In the genomic region with DNA sequence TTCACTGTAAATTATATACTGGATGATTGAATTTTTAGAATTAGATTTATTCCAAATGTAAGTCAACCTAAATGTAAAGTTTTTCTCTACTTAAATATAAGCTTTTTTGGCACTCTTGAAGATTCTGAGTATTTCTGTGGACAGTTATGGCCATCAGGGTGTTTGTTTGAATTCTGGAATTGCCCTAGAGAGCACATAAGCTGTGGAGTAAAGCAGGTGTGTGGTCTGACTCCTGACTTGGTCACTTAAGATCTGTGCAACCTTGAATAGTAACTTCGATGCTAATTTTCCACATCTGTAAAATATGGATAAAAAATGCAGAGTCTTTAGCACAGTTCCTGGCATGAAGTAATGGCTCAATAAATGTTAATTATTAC, we compare ENCODE assay signal across 29 cellular contexts.
DNase-seq lines count a peak whose midpoint lies in the region; ATAC-seq and TF ChIP-seq lines count a peak whose summit lies in the region.
"Had no signal": no experiment of that assay in that cellular context is flagged by ENCODE, and none has a peak within 500 bp of the region (broad histone marks: within the 10 kb centered on the region; RNA-seq: fewer than 3 reads in every experiment).

No MANE protein-coding gene starts in this region.

- 0 out of 2 replicates have a peak overlapping the region, but pooled peaks have one; percentile 27 for H3K4me2 ChIP-seq in GM23338
- H3K4me2 ChIP-seq: A549 had no signal

- CTCF ChIA-PET in CD8-positive, alpha-beta T cell (lab: Charles Lee), result interaction anchor here (1.1 kb wide), 1 partner anchor 483 kb away, joined by 3 read pairs; no protein-coding TSS in a partner anchor

- ATAC-seq in CD4-positive, CD25-positive, alpha-beta regulatory T cell (ENCODE audit: low read depth in 2 of 2), result no peak
- ATAC-seq in GM18907 (IDR thresholded peaks at IDR 0.05; ENCODE audit: unreplicated experiment), result peak; percentile 32
- ATAC-seq in GM23338, result no peak
- ATAC-seq in HG03095 (IDR thresholded peaks at IDR 0.05; ENCODE audit: unreplicated experiment), result peak; percentile 24
- ATAC-seq in CD8-positive, alpha-beta T cell, result no peak
- ATAC-seq: A549, foreskin keratinocyte, Panc1 had no signal

- TF ChIP-seq CTCF in GM23338 (conservative IDR thresholded peaks at IDR 0.05; ENCODE audit: low read depth in 2 of 2) (no peak), endodermal cell (conservative IDR thresholded peaks at IDR 0.05) (no peak), CD14-positive monocyte (IDR thresholded peaks at IDR 0.05) (no peak)
- no peak for TF ChIP-seq CTCF in CD8-positive, alpha-beta T cell (IDR thresholded peaks at IDR 0.05)

- H3K79me2 ChIP-seq in GM23338 (replicated peaks; ENCODE audit: insufficient read depth), result no peaks in the 10 kb centered on the region; the same call in 1 of the 2 replicates

- H4K20me1 ChIP-seq in GM23338 (replicated peaks; ENCODE audit: insufficient read depth), result no peaks in the 10 kb centered on the region

- no peak overlapping the region for H3K4me3 ChIP-seq in CD4-positive, CD25-positive, alpha-beta regulatory T cell (ENCODE audit: low read depth, low read length)
- H3K4me3 ChIP-seq in GM23338 (no peak overlapping the region), endodermal cell (ENCODE audit: low read length) (no peak overlapping the region)
- no peak overlapping the region for H3K4me3 ChIP-seq in CD8-positive, alpha-beta T cell (ENCODE audit: low read depth, low read length)
- H3K4me3 ChIP-seq: A549, esophagus muscularis mucosa, lung, ovary, tibial artery had no signal

- no peaks in the 10 kb centered on the region for H3K27me3 Mint-ChIP-seq in CD4-positive, CD25-positive, alpha-beta regulatory T cell
- H3K27me3 Mint-ChIP-seq in GM23338 (ENCODE audit: insufficient read depth, low read depth, poor library complexity) (peaks cover 2% of the 10 kb centered on the region), endodermal cell (ENCODE audit: insufficient read depth) (peaks cover 3% of the 10 kb centered on the region), CD14-positive monocyte (ENCODE audit: low read depth in 3 of 3) (peaks cover 0 to 3% (median 0%) of the 10 kb centered on the region in 3 donors)
- H3K27me3 Mint-ChIP-seq in CD8-positive, alpha-beta T cell (ENCODE audit: low read depth), result no peaks in the 10 kb centered on the region
- H3K27me3 Mint-ChIP-seq: activated CD4-positive, alpha-beta T cell treated with anti-CD3 and anti-CD28 coated beads, Interleukin-2, amount 10 ng/mL, durations not matched to agents 24 days and 14 days; central memory CD8-positive, alpha-beta T cell; dendritic cell treated with granulocyte-macrophage colony-stimulating factor and Interleukin-4, amounts not matched to agents 40 ng/mL and 50 ng/mL, for 4 days had no signal

- no peaks in the 10 kb centered on the region for H3K9me3 Mint-ChIP-seq in CD4-positive, CD25-positive, alpha-beta regulatory T cell
- H3K9me3 Mint-ChIP-seq in GM23338 (no peaks in the 10 kb centered on the region), endodermal cell (no peaks in the 10 kb centered on the region), CD14-positive monocyte (no peaks in the 10 kb centered on the region)
- no peaks in the 10 kb centered on the region for H3K9me3 Mint-ChIP-seq in CD8-positive, alpha-beta T cell
- H3K9me3 Mint-ChIP-seq: central memory CD8-positive, alpha-beta T cell; dendritic cell treated with granulocyte-macrophage colony-stimulating factor and Interleukin-4, amounts not matched to agents 40 ng/mL and 50 ng/mL, for 4 days had no signal

- H3K36me3 ChIP-seq in CD4-positive, CD25-positive, alpha-beta regulatory T cell (ENCODE audit: control insufficient read depth, insufficient read depth, low read length), result no peaks in the 10 kb centered on the region
- no peaks in the 10 kb centered on the region for H3K36me3 ChIP-seq in GM23338 (ENCODE audit: insufficient read depth)
- no peaks in the 10 kb centered on the region for H3K36me3 ChIP-seq in endodermal cell (ENCODE audit: control insufficient read depth, insufficient read depth, low read length)
- H3K36me3 ChIP-seq in CD8-positive, alpha-beta T cell (ENCODE audit: insufficient read depth, low read length), result no peaks in the 10 kb centered on the region
- H3K36me3 ChIP-seq: esophagus muscularis mucosa, ovary, tibial artery, WERI-Rb-1 had no signal

- 100% methylated on average over 1 of the region's 1 CpG for WGBS in endodermal cell (ENCODE audit: insufficient coverage in 1 of 2, insufficient read length in 1 of 2), 2 experiments

- no peak overlapping the region for H3K9ac ChIP-seq in endodermal cell (ENCODE audit: extremely low read depth, low read length, poor library complexity, severe bottlenecking)

- no peak for DNase-seq in CD4-positive, CD25-positive, alpha-beta regulatory T cell
- DNase-seq in GM23338 (ENCODE audit: low spot score) (no peak), endodermal cell (no peak), NCI-H2081 treated with DMSO at 0.1 percent for 48 hours (lab: John Stamatoyannopoulos, UW) (no peak), CD14-positive monocyte (ENCODE audit: low spot score) (no peak)
- DNase-seq in CD8-positive, alpha-beta T cell, result no peak
- DNase-seq: activated CD4-positive, alpha-beta T cell treated with anti-CD3 and anti-CD28 coated beads, Interleukin-2, amount 10 ng/mL, durations not matched to agents 24 days and 14 days; activated gamma-delta T cell treated with Interleukin-2 at 50 U/mL for 16 hours; activated T-cell treated with anti-CD3 and anti-CD28 coated beads, Interleukin-2, amount 50 U/mL, for 1 hour; AML-193; foreskin keratinocyte; GOT3; NCI-H1092 treated with DMSO at 0.1 percent for 48 hours; NCI-H2029; NCI-H526 treated with DMSO at 0.1 percent for 48 hours; ovary; small intestine; SW 1271; T1000; tibial artery; WERI-Rb-1 had no signal

- peaks cover 23 to 72% (median 60%) of the 10 kb centered on the region in 4 donors for H3K4me1 Mint-ChIP-seq in CD4-positive, CD25-positive, alpha-beta regulatory T cell
- H3K4me1 Mint-ChIP-seq in GM23338, result peaks cover 54% of the 10 kb centered on the region
- H3K4me1 Mint-ChIP-seq in endodermal cell, result peaks cover 23% of the 10 kb centered on the region
- peaks cover 67% of the 10 kb centered on the region for H3K4me1 Mint-ChIP-seq in CD8-positive, alpha-beta T cell (ENCODE audit: low read depth)
- no peaks in the 10 kb centered on the region for H3K4me1 Mint-ChIP-seq in CD14-positive monocyte

- H2AFZ ChIP-seq in GM23338, result no peak overlapping the region

- POLR2A ChIA-PET in CD8-positive, alpha-beta T cell (lab: Charles Lee), result interaction anchor here (0.5 kb wide), 1 partner anchor 46 kb away, joined by 5 read pairs; no protein-coding TSS in a partner anchor

- no peaks in the 10 kb centered on the region for H3F3A ChIP-seq in GM23338 (replicated peaks; ENCODE audit: low read depth)

- no peaks in the 10 kb centered on the region for H3K27me3 ChIP-seq in CD4-positive, CD25-positive, alpha-beta regulatory T cell (ENCODE audit: control insufficient read depth, insufficient read depth, low read length)
- H3K27me3 ChIP-seq in GM23338 (ENCODE audit: insufficient read depth) (no peaks in the 10 kb centered on the region), endodermal cell (ENCODE audit: control insufficient read depth, insufficient read depth, low read length, poor library complexity, severe bottlenecking) (no peaks in the 10 kb centered on the region)
- H3K27me3 ChIP-seq in CD8-positive, alpha-beta T cell (ENCODE audit: insufficient read depth, low read length), result no peaks in the 10 kb centered on the region
- H3K27me3 ChIP-seq: esophagus muscularis mucosa, foreskin keratinocyte, ovary, tibial artery had no signal

- H3K27ac ChIP-seq in CD4-positive, CD25-positive, alpha-beta regulatory T cell (ENCODE audit: insufficient read depth, low read length, poor library complexity, severe bottlenecking), result no peak overlapping the region
- H3K27ac ChIP-seq in GM23338 (ENCODE audit: low read depth) (no peak overlapping the region), endodermal cell (ENCODE audit: low read depth, low read length) (no peak overlapping the region)
- H3K27ac ChIP-seq in CD8-positive, alpha-beta T cell (ENCODE audit: low read depth, low read length), result no peak overlapping the region
- H3K27ac ChIP-seq: A549, esophagus muscularis mucosa, foreskin keratinocyte, ovary, tibial artery, WERI-Rb-1 had no signal

- H3K4me3 Mint-ChIP-seq in CD4-positive, CD25-positive, alpha-beta regulatory T cell, result no peak overlapping the region
- H3K4me3 Mint-ChIP-seq in GM23338 (no peak overlapping the region), endodermal cell (no peak overlapping the region), CD14-positive monocyte (no peak overlapping the region)
- H3K4me3 Mint-ChIP-seq in CD8-positive, alpha-beta T cell, result no peak overlapping the region
- H3K4me3 Mint-ChIP-seq: activated CD4-positive, alpha-beta T cell treated with anti-CD3 and anti-CD28 coated beads, Interleukin-2, amount 10 ng/mL, durations not matched to agents 24 days and 14 days; central memory CD8-positive, alpha-beta T cell; dendritic cell treated with granulocyte-macrophage colony-stimulating factor and Interleukin-4, amounts not matched to agents 40 ng/mL and 50 ng/mL, for 4 days had no signal

- H3K27ac Mint-ChIP-seq in CD4-positive, CD25-positive, alpha-beta regulatory T cell, result peak overlapping the region in 2 of 3 donors; percentile 68 to 71
- H3K27ac Mint-ChIP-seq in GM23338, result no peak overlapping the region
- H3K27ac Mint-ChIP-seq in endodermal cell, result no peak overlapping the region
- H3K27ac Mint-ChIP-seq in CD8-positive, alpha-beta T cell, result no peak overlapping the region
- H3K27ac Mint-ChIP-seq in CD14-positive monocyte, result no peak overlapping the region
- H3K27ac Mint-ChIP-seq: dendritic cell treated with granulocyte-macrophage colony-stimulating factor and Interleukin-4, amounts not matched to agents 40 ng/mL and 50 ng/mL, for 4 days had no signal

- no peaks in the 10 kb centered on the region for H3K9me3 ChIP-seq in CD4-positive, CD25-positive, alpha-beta regulatory T cell (ENCODE audit: control insufficient read depth in 2 of 2, low read length in 2 of 2)
- no peaks in the 10 kb centered on the region for H3K9me3 ChIP-seq in endodermal cell (ENCODE audit: control insufficient read depth, low read length)
- no peaks in the 10 kb centered on the region for H3K9me3 ChIP-seq in CD8-positive, alpha-beta T cell (ENCODE audit: low read length)
- H3K9me3 ChIP-seq: A549, esophagus muscularis mucosa, ovary, tibial artery had no signal

- peaks cover 17% of the 10 kb centered on the region for H3K4me1 ChIP-seq in CD4-positive, CD25-positive, alpha-beta regulatory T cell (ENCODE audit: control insufficient read depth, insufficient read depth, low read length, poor library complexity, severe bottlenecking)
- peaks cover 32% of the 10 kb centered on the region for H3K4me1 ChIP-seq in GM23338 (ENCODE audit: insufficient read depth)
- peaks cover 2% of the 10 kb centered on the region for H3K4me1 ChIP-seq in endodermal cell (ENCODE audit: control insufficient read depth, insufficient read depth, low read length)
- peaks cover 17% of the 10 kb centered on the region for H3K4me1 ChIP-seq in CD8-positive, alpha-beta T cell (ENCODE audit: insufficient read depth, low read length)
- H3K4me1 ChIP-seq: esophagus muscularis mucosa, tibial artery had no signal

- no peaks in the 10 kb centered on the region for H3K9me2 ChIP-seq in GM23338 (ENCODE audit: insufficient read depth)

- intact Hi-C loops in CD8-positive, alpha-beta T cell (cut with DNase I, micrococcal nuclease), result no loop called here
- intact Hi-C loops in CD14-positive monocyte (cut with micrococcal nuclease), result no loop called here

- peaks cover 18% of the 10 kb centered on the region for H3K36me3 Mint-ChIP-seq in CD4-positive, CD25-positive, alpha-beta regulatory T cell
- H3K36me3 Mint-ChIP-seq in GM23338 (ENCODE audit: low read depth) (no peaks in the 10 kb centered on the region), endodermal cell (ENCODE audit: low read depth) (no peaks in the 10 kb centered on the region), CD14-positive monocyte (peaks cover 2 to 4% of the 10 kb centered on the region in 2 donors)
- peaks cover 33% of the 10 kb centered on the region for H3K36me3 Mint-ChIP-seq in CD8-positive, alpha-beta T cell

Comparison
In these comparisons a context has a peak if more than half of its experiments do, and no peak if none do; other contexts are left out.
1. ATAC-seq: peak in GM18907 (single experiment) and HG03095 (single experiment); none in CD4-positive, CD25-positive, alpha-beta regulatory T cell (0 of 2), GM23338 (single experiment) and CD8-positive, alpha-beta T cell (single experiment).
2. H3K27ac Mint-ChIP-seq: peak in CD4-positive, CD25-positive, alpha-beta regulatory T cell (2 of 3); none in GM23338 (single experiment), endodermal cell (single experiment), CD8-positive, alpha-beta T cell (single experiment) and CD14-positive monocyte (0 of 7).